ENCODE assay signal across 8 cellular contexts in the genomic region with DNA sequence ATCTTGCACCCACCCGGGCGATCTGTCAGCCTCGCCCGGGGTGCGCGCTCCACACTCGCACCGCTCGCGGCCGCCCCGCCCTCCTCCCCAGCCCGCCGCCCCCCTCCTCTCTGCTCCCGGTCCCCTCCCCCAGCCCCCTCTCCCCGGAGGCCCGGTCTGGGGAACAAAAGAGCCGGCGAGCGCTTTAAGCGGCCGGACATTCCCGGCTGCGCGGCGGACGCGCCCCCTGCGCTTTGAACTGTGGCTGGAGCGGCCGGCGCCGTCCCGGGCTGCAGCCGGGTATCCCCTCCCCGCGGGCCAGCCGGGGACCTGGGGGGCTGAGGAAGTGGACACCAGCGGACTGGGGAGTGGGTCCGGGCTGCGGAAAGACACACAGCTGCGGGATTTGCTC. TPM values are rescaled to one million over a fixed set of nuclear protein-coding genes. Genes with fewer than 3 reads are reported as not detected.
DNase-seq lines count a peak whose midpoint lies in the region; ATAC-seq and TF ChIP-seq lines count a peak whose summit lies in the region.

A gene (minus strand): TSS at position 27 of the 391 bp plus-strand sequence. CDS start 214 bp downstream, outside the sequence.

- H3K4me3 Mint-ChIP-seq in activated T-cell treated with anti-CD3 and anti-CD28 coated beads, Interleukin-2, amount 50 U/mL, for 24 hours = peak within 1 kb of the TSS; percentile 76
- H3K4me3 Mint-ChIP-seq in MCF 10A (ENCODE audit: unreplicated experiment) = peak within 1 kb of the TSS; percentile 49

- H3K4me3 ChIP-seq in liver (ENCODE audit: low read depth in 1 of 3, low read length in 3 of 3) (peak within 1 kb of the TSS in 2 of 3 donors; percentile 0 to 64), transverse colon (peak within 1 kb of the TSS; percentile 10 to 59 (median 38))

- peaks cover 6 to 19% (median 9%) of the 10 kb centered on the region in 4 donors for H3K4me1 ChIP-seq in liver (ENCODE audit: control insufficient read depth in 4 of 4, insufficient read depth in 4 of 4, low read length in 3 of 4)
- H3K4me1 ChIP-seq in transverse colon = peaks cover 0 to 21% (median 12%) of the 10 kb centered on the region in 4 donors

- DNase-seq in activated T-cell treated with anti-CD3 and anti-CD28 coated beads, Interleukin-2, amount 50 U/mL, for 24 hours = no peak
- DNase-seq in activated T-cell treated with anti-CD3 and anti-CD28 coated beads, Interleukin-2, amount 50 U/mL, for 48 hours = no peak
- DNase-seq in MCF 10A (ENCODE audit: unreplicated experiment) (no peak), transverse colon (no peak), pons (ENCODE audit: low spot score) (no peak)

- POLR2A ChIA-PET in MCF 10A (lab: Yijun Ruan, JAX) = no interaction called here

- peaks cover 13% of the 10 kb centered on the region for H3K4me1 Mint-ChIP-seq in activated T-cell treated with anti-CD3 and anti-CD28 coated beads, Interleukin-2, amount 50 U/mL, for 24 hours (ENCODE audit: low read depth)
- H3K4me1 Mint-ChIP-seq in MCF 10A (ENCODE audit: insufficient read depth, unreplicated experiment) = peaks cover 6% of the 10 kb centered on the region

- no peak for TF ChIP-seq EP300 in transverse colon (IDR thresholded peaks at IDR 0.05; ENCODE audit: low read depth)

- 1% methylated on average over 42 of the region's 42 CpGs for WGBS in liver
- WGBS in transverse colon (ENCODE audit: low coverage in 1 of 2), 2 donors = 1% methylated on average over 33 of the region's 42 CpGs; no CpG with 5 or more reads in 1 of the 2 donors

- H3K27ac ChIP-seq in liver (ENCODE audit: low read depth in 1 of 2, low read length in 2 of 2) (no peak within 1 kb of the TSS), transverse colon (no peak within 1 kb of the TSS)

- BruUV-seq in MCF 10A (replicated peaks; lab: Mats Ljungman, UMichigan) = no TSS peak

- H3K9ac ChIP-seq in liver (ENCODE audit: low read depth in 1 of 2, low read length in 2 of 2) = no peak within 1 kb of the TSS

- no peaks in the 10 kb centered on the region for H3K9me3 Mint-ChIP-seq in activated T-cell treated with anti-CD3 and anti-CD28 coated beads, Interleukin-2, amount 50 U/mL, for 24 hours
- no peaks in the 10 kb centered on the region for H3K9me3 Mint-ChIP-seq in MCF 10A (ENCODE audit: unreplicated experiment)

- H3K27me3 ChIP-seq in liver (ENCODE audit: control insufficient read depth in 4 of 4, insufficient read depth in 4 of 4, low read length in 3 of 4) = peaks cover 0 to 15% (median 4%) of the 10 kb centered on the region in 4 donors
- peaks cover 94% of the 10 kb centered on the region for H3K27me3 ChIP-seq in transverse colon

- CTCF ChIA-PET in MCF 10A (lab: Yijun Ruan, JAX) = interaction anchor here (0.7 to 2.2 kb wide), 2 partner anchors 59 to 504 kb away, joined by 3 to 9 read pairs; no protein-coding TSS in a partner anchor

- TF ChIP-seq CTCF in MCF 10A (IDR thresholded peaks at IDR 0.05; ENCODE audit: unreplicated experiment) (no peak), liver (IDR thresholded peaks at IDR 0.05; ENCODE audit: low read depth, low read length, missing input control) (no peak), transverse colon (IDR thresholded peaks at IDR 0.05) (no peak)

- peaks cover 66% of the 10 kb centered on the region for H3K27me3 Mint-ChIP-seq in activated T-cell treated with anti-CD3 and anti-CD28 coated beads, Interleukin-2, amount 50 U/mL, for 24 hours
- peaks cover 98% of the 10 kb centered on the region for H3K27me3 Mint-ChIP-seq in MCF 10A (ENCODE audit: insufficient read depth, unreplicated experiment)

- no peak for TF ChIP-seq RAD21 in liver (IDR thresholded peaks at IDR 0.05)

- H3K36me3 ChIP-seq in liver (ENCODE audit: control insufficient read depth in 4 of 4, insufficient read depth in 3 of 4, low read depth in 1 of 4, low read length in 3 of 4) (no peaks in the 10 kb centered on the region), transverse colon (no peaks in the 10 kb centered on the region)

- ATAC-seq in GM19324 (IDR thresholded peaks at IDR 0.05; ENCODE audit: low FRiP score, unreplicated experiment) (no peak), GM18520 (IDR thresholded peaks at IDR 0.05; ENCODE audit: unreplicated experiment) (no peak)

- in situ Hi-C loops in transverse colon (cut with MboI; ENCODE audit: low pct_ligation_motif_present in 1 of 4, low pct_unique_long_range_greater_than_20kb in 1 of 4, low sequenced_read_pairs in 3 of 4) = no loop called here

- intact Hi-C loops in MCF 10A (cut with micrococcal nuclease) (no loop called here), transverse colon (cut with DNase I; ENCODE audit: low total_unique reads) (no loop called here)

- no peaks in the 10 kb centered on the region for H3K36me3 Mint-ChIP-seq in activated T-cell treated with anti-CD3 and anti-CD28 coated beads, Interleukin-2, amount 50 U/mL, for 24 hours (ENCODE audit: low read depth)
- no peaks in the 10 kb centered on the region for H3K36me3 Mint-ChIP-seq in MCF 10A (ENCODE audit: insufficient read depth, unreplicated experiment)

- H3K9me3 ChIP-seq in liver (ENCODE audit: control insufficient read depth in 4 of 4, low read length in 3 of 4) = no peaks in the 10 kb centered on the region
- no peaks in the 10 kb centered on the region for H3K9me3 ChIP-seq in transverse colon

- H3K27ac Mint-ChIP-seq in activated T-cell treated with anti-CD3 and anti-CD28 coated beads, Interleukin-2, amount 50 U/mL, for 24 hours = no peak within 1 kb of the TSS
- H3K27ac Mint-ChIP-seq in MCF 10A (ENCODE audit: low read depth, unreplicated experiment) = no peak within 1 kb of the TSS

- TF ChIP-seq POLR2A in transverse colon (IDR thresholded peaks at IDR 0.05) = no peak

TF ChIP-seq in liver, 16 proteins besides CTCF, POLR2A, EP300 and RAD21:
- no peak for TF ChIP-seq YY1 (IDR thresholded peaks at IDR 0.05)

RNA-seq across cellular contexts. Expression of the gene that starts here (rescaled TPM):
- total RNA-seq in MCF 10A (2022) (not detected in 2 replicates), liver (1 to 10 TPM in 1 of 2 donors, not detected in 1; 1.5 TPM), transverse colon (not detected)
- polyA plus RNA-seq in liver = not detected
